Comparison of ENCODE assay signal across 14 cellular contexts in the genomic region with DNA sequence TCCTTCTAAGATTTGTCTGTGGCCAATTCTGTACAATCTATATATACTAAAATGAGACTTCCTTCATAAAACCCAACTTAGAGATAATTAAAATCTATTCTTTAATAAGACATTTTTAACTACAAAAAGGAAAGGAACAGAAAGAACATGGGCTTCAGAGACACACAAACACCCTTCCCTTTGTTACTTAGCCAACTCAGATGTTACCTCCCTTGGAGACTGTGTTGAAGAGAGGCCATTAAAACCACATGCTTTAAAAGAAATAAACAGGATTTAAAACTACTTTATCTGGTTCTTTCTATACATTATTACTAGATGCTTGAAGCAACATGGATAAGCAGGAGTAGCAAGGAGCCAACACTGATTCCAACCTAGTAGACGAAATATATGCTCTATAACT.
"Had no signal": no experiment of that assay in that cellular context is flagged by ENCODE, and none has a peak within 500 bp of the region (broad histone marks: within the 10 kb centered on the region; RNA-seq: fewer than 3 reads in every experiment).

No MANE protein-coding gene starts in this region.

- H3K9me3 ChIP-seq: body of pancreas, ovary, thyroid gland had no signal

- H3K4me3 ChIP-seq: body of pancreas, ovary, thyroid gland had no signal

- H3K36me3 ChIP-seq: ovary, thyroid gland had no signal

- H3K27me3 ChIP-seq: body of pancreas, ovary, thyroid gland had no signal

- H3K27ac ChIP-seq: ovary, thyroid gland had no signal

- DNase-seq: activated CD4-positive, alpha-beta T cell treated with anti-CD3 and anti-CD28 coated beads for 48 hours; activated CD8-positive, alpha-beta memory T cell treated with anti-CD3 and anti-CD28 coated beads, Interleukin-2, amount 50 U/mL, for 4 hours; activated CD8-positive, alpha-beta T cell treated with anti-CD3 and anti-CD28 coated beads, Interleukin-2, amount 10 ng/mL, durations not matched to agents 7 days and 5 days; activated gamma-delta T cell treated with Interleukin-2 at 50 U/mL for 16 hours; activated T-cell treated with anti-CD3 and anti-CD28 coated beads, Interleukin-2, amount 50 U/mL, for 48 hours; amniotic stem cell; body of pancreas; endodermal cell; islet precursor cell; ovary; thyroid gland had no signal

- FAIRE-seq: urothelium cell line had no signal

- ATAC-seq: activated CD8-positive, alpha-beta T cell treated with anti-CD3 and anti-CD28 coated beads, Interleukin-2, amount 10 ng/mL, durations not matched to agents 7 days and 5 days; body of pancreas; esophagus mucosa; stimulated activated effector memory CD8-positive, alpha-beta T cell treated with anti-CD3 and anti-CD28 coated beads, Interleukin-12 subunit alpha, Interleukin-12 subunit beta, amount 100 ng/mL, for 72 hours had no signal
